16 cellular contexts compared by ENCODE assay signal in genomic region chr2:143429932-143430331, GRCh38.
DNase-seq lines count a peak whose midpoint lies in the region; ATAC-seq, FAIRE-seq and TF ChIP-seq lines count a peak whose summit lies in the region.
"Had no signal": no experiment of that assay in that cellular context is flagged by ENCODE, and none has a peak within 500 bp of the region (broad histone marks: within the 10 kb centered on the region; RNA-seq: fewer than 3 reads in every experiment).

No MANE protein-coding gene starts in this region.

- H3K27me3 ChIP-seq in ACC112 (ENCODE audit: insufficient read depth, low read length) (no peaks in the 10 kb centered on the region), IMR-90 (ENCODE audit: control insufficient read depth, insufficient read depth, low read length) (no peaks in the 10 kb centered on the region), bronchial epithelial cell (ENCODE audit: control insufficient read depth, insufficient read depth, low read length) (no peaks in the 10 kb centered on the region), right cardiac atrium (ENCODE audit: control insufficient read depth, insufficient read depth) (no peaks in the 10 kb centered on the region)
- H3K27me3 ChIP-seq: ascending aorta, ovary had no signal

- intact Hi-C loops in IMR-90 (cut with micrococcal nuclease) (no loop called here), right cardiac atrium (cut with DNase I) (loop anchor here in 1 of 4 donors (5.0 kb wide), 1 partner anchor 52 kb away; no protein-coding TSS in a partner anchor), left colon (cut with DNase I, micrococcal nuclease) (loop anchor here in 1 of 2 donors (10.0 kb wide), 1 partner anchor 1085 kb away; no protein-coding TSS in a partner anchor)

- no peak overlapping the region for H3K4me2 ChIP-seq in IMR-90 (ENCODE audit: low read depth, low read length)

- no peak overlapping the region for H2AK9ac ChIP-seq in IMR-90 (replicated peaks; ENCODE audit: low read depth, low read length, poor library complexity)

- no peak for TF ChIP-seq CTCF in IMR-90 (conservative IDR thresholded peaks at IDR 0.05; ENCODE audit: low read depth, low read length)
- TF ChIP-seq CTCF in bronchial epithelial cell (IDR thresholded peaks at IDR 0.05; ENCODE audit: insufficient read depth, low read length, severe bottlenecking), result no peak

- no peak overlapping the region for H2AFZ ChIP-seq in ACC112 (ENCODE audit: low read length, unreplicated experiment)
- H2AFZ ChIP-seq in IMR-90 (replicated peaks; ENCODE audit: low read length, poor library complexity), result no peak overlapping the region

- H3K56ac ChIP-seq in IMR-90 (ENCODE audit: extremely low read depth, insufficient read depth, low read length), result no peak overlapping the region

- H2BK20ac ChIP-seq in IMR-90 (ENCODE audit: low read depth, low read length), result no peak overlapping the region; the same call in 1 of the 2 replicates

- peaks cover 2% of the 10 kb centered on the region; the same call in 1 of the 2 replicates for H3K9me1 ChIP-seq in IMR-90 (ENCODE audit: insufficient read depth, low read length)

- H3K36me3 ChIP-seq in ACC112 (ENCODE audit: insufficient read depth, low read length), result no peaks in the 10 kb centered on the region
- H3K36me3 ChIP-seq in IMR-90 (ENCODE audit: control insufficient read depth, insufficient read depth, low read length), result no peaks in the 10 kb centered on the region
- H3K36me3 ChIP-seq in bronchial epithelial cell (ENCODE audit: control insufficient read depth, insufficient read depth, low read length), result no peaks in the 10 kb centered on the region
- H3K36me3 ChIP-seq: ascending aorta, ovary had no signal

- BruUV-seq in IMR-90 (replicated peaks; lab: Mats Ljungman, UMichigan), result no TSS peak

- H3K9ac ChIP-seq in IMR-90 (ENCODE audit: low read depth, low read length), result no peak overlapping the region

- TF ChIP-seq POLR2A in IMR-90 (IDR thresholded peaks at IDR 0.05; ENCODE audit: low read depth, low read length) (no peak), GM18505 (IDR thresholded peaks at IDR 0.05; ENCODE audit: borderline replicate concordance, extremely low read depth, insufficient read depth, insufficient read length) (no peak)

- no peaks in the 10 kb centered on the region for H4K20me1 ChIP-seq in IMR-90 (ENCODE audit: insufficient read depth, low read length)

- H3K14ac ChIP-seq in IMR-90 (replicated peaks; ENCODE audit: low read depth, low read length), result no peak overlapping the region

- DNase-seq in IMR-90, result no peak
- DNase-seq in bronchial epithelial cell (ENCODE audit: low read depth), result peak; percentile 61
- no peak for DNase-seq in right cardiac atrium
- DNase-seq in NCI-H1930 (lab: John Stamatoyannopoulos, UW), result no peak
- no peak for DNase-seq in left colon
- DNase-seq in NCI-H510A (lab: John Stamatoyannopoulos, UW), result no peak
- DNase-seq: activated effector memory CD4-positive, alpha-beta T cell treated with Interleukin-2 at 50 U/mL for 16 hours; head of caudate nucleus; NCI-H1092 treated with DMSO at 0.1 percent for 48 hours; NCI-H2227 treated with DMSO at 0.1 percent for 48 hours; ovary; T-helper 17 cell had no signal

- H3K23ac ChIP-seq in IMR-90 (ENCODE audit: low read depth, low read length), result no peak overlapping the region

- no peak overlapping the region for H3K4ac ChIP-seq in IMR-90 (ENCODE audit: low read depth, low read length)

- no peak for FAIRE-seq in bronchial epithelial cell (lab: Jason Lieb, UNC)
- FAIRE-seq: GM18507 had no signal

- dilution Hi-C loops in IMR-90 (cut with HindIII; ENCODE audit: low sequenced_read_pairs, unreplicated experiment), result no loop called here

- no peak overlapping the region for H2BK5ac ChIP-seq in IMR-90 (ENCODE audit: low read depth, low read length, poor library complexity, severe bottlenecking)

- in situ Hi-C loops in IMR-90 (cut with MboI; ENCODE audit: low sequenced_read_pairs), result no loop called here

- H4K8ac ChIP-seq in IMR-90 (ENCODE audit: low read depth in 2 of 2, low read length in 2 of 2), result no peak overlapping the region

- H3K4me3 ChIP-seq in ACC112 (ENCODE audit: low read depth, low read length) (no peak overlapping the region), IMR-90 (ENCODE audit: insufficient read depth, low read depth, low read length) (no peak overlapping the region), bronchial epithelial cell (ENCODE audit: low read depth, low read length) (no peak overlapping the region), right cardiac atrium (ENCODE audit: low read length) (no peak overlapping the region)
- H3K4me3 ChIP-seq: ascending aorta, ovary had no signal

- no peaks in the 10 kb centered on the region for H3K79me1 ChIP-seq in IMR-90 (ENCODE audit: low read depth in 1 of 2, low read length in 2 of 2)

- H3K9me3 ChIP-seq in IMR-90 (ENCODE audit: control insufficient read depth, insufficient read depth, low read length) (no peaks in the 10 kb centered on the region), right cardiac atrium (ENCODE audit: control insufficient read depth, low read length) (no peaks in the 10 kb centered on the region)
- H3K9me3 ChIP-seq: ascending aorta, ovary had no signal

- H3K18ac ChIP-seq in IMR-90 (ENCODE audit: low read depth, low read length), result no peak overlapping the region

- ATAC-seq in IMR-90 (ENCODE audit: low read depth) (no peak), right cardiac atrium (peak; percentile 64 to 84), GM18505 (IDR thresholded peaks at IDR 0.05; ENCODE audit: unreplicated experiment) (no peak), left colon (no peak)
- ATAC-seq: T-helper 17 cell had no signal

- TF ChIP-seq RAD21 in IMR-90 (IDR thresholded peaks at IDR 0.05; ENCODE audit: low read length), result no peak

- no peak overlapping the region for H4K5ac ChIP-seq in IMR-90 (ENCODE audit: low read depth, low read length)

- peaks cover 29% of the 10 kb centered on the region for H3K4me1 ChIP-seq in ACC112 (ENCODE audit: control insufficient read depth, insufficient read depth, low read length, unreplicated experiment)
- H3K4me1 ChIP-seq in IMR-90 (ENCODE audit: control insufficient read depth, insufficient read depth, low read length), result peaks cover 3% of the 10 kb centered on the region
- no peaks in the 10 kb centered on the region for H3K4me1 ChIP-seq in right cardiac atrium (ENCODE audit: control insufficient read depth, insufficient read depth, low read length)
- H3K4me1 ChIP-seq: ascending aorta had no signal

- no peak overlapping the region for H4K91ac ChIP-seq in IMR-90 (ENCODE audit: insufficient read depth, low read depth, low read length)

- POLR2A ChIA-PET in IMR-90 (lab: Charles Lee; ENCODE audit: unreplicated experiment), result no interaction called here

- CTCF ChIA-PET in IMR-90 (lab: Yijun Ruan, JAX), result no interaction called here

- peak overlapping the region; percentile 27; the same call in 1 of the 2 replicates for H3K27ac ChIP-seq in ACC112 (ENCODE audit: low read depth, low read length)
- H3K27ac ChIP-seq in IMR-90 (ENCODE audit: insufficient read depth, low read length), result no peak overlapping the region
- no peak overlapping the region for H3K27ac ChIP-seq in right cardiac atrium (ENCODE audit: low read length)
- H3K27ac ChIP-seq: ascending aorta, ovary had no signal

- H2AK5ac ChIP-seq in IMR-90 (ENCODE audit: low read depth, low read length), result no peak overlapping the region

- no peak overlapping the region for H2BK15ac ChIP-seq in IMR-90 (ENCODE audit: low read depth, low read length)

- no peaks in the 10 kb centered on the region for H3K79me2 ChIP-seq in ACC112 (ENCODE audit: control insufficient read depth, insufficient read depth, low read length, unreplicated experiment)

- peak overlapping the region; percentile 17; the same call in 1 of the 2 replicates for H2BK120ac ChIP-seq in IMR-90 (ENCODE audit: low read depth, low read length)

TF ChIP-seq in IMR-90, 13 proteins besides CTCF, POLR2A, EP300 and RAD21:
- no peak for TF ChIP-seq SMC3 (IDR thresholded peaks at IDR 0.05; ENCODE audit: low read depth, low read length)
- no peak for TF ChIP-seq BHLHE40 (IDR thresholded peaks at IDR 0.05; ENCODE audit: low read depth, low read length)
- TF ChIP-seq RCOR1 (IDR thresholded peaks at IDR 0.05; ENCODE audit: insufficient replicate concordance, low read length), result no peak
- TF ChIP-seq MAZ (IDR thresholded peaks at IDR 0.05; ENCODE audit: borderline replicate concordance, low read depth, low read length), result no peak
- TF ChIP-seq RFX5 (IDR thresholded peaks at IDR 0.05; ENCODE audit: low read depth, low read length), result no peak
- no peak for TF ChIP-seq CEBPB (IDR thresholded peaks at IDR 0.05; ENCODE audit: low read depth, low read length)
- TF ChIP-seq CHD1 (IDR thresholded peaks at IDR 0.05; ENCODE audit: low read depth, low read length), result no peak
- TF ChIP-seq MAFK (IDR thresholded peaks at IDR 0.05; ENCODE audit: low read depth, low read length), result no peak
- no peak for TF ChIP-seq MXI1 (IDR thresholded peaks at IDR 0.05; ENCODE audit: borderline replicate concordance, low read depth, low read length)
- TF ChIP-seq FOS (IDR thresholded peaks at IDR 0.05; ENCODE audit: low read depth, low read length), result no peak

Comparison
In these comparisons a context has a peak if more than half of its experiments do, and no peak if none do; other contexts are left out.
1. ATAC-seq: peak in right cardiac atrium (2 of 2); none in IMR-90 (single experiment), GM18505 (single experiment) and left colon (single experiment).